ENCODE assay signal across 1 cellular context in genomic region chr13:46654956-46655726, GRCh38.
TF ChIP-seq lines count a peak whose summit lies in the region.

No MANE protein-coding gene starts in this region.

TF ChIP-seq in GM12878, 131 proteins besides CTCF, POLR2A, EP300 and RAD21 (continued from another document):
- TF ChIP-seq, protein P1, sequence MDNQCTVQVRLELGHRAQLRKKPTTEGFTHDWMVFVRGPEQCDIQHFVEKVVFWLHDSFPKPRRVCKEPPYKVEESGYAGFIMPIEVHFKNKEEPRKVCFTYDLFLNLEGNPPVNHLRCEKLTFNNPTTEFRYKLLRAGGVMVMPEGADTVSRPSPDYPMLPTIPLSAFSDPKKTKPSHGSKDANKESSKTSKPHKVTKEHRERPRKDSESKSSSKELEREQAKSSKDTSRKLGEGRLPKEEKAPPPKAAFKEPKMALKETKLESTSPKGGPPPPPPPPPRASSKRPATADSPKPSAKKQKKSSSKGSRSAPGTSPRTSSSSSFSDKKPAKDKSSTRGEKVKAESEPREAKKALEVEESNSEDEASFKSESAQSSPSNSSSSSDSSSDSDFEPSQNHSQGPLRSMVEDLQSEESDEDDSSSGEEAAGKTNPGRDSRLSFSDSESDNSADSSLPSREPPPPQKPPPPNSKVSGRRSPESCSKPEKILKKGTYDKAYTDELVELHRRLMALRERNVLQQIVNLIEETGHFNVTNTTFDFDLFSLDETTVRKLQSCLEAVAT (IDR thresholded peaks at IDR 0.05), result no peak
- TF ChIP-seq NR2F1 (conservative IDR thresholded peaks at IDR 0.05) (no peak), KAT2A (conservative IDR thresholded peaks at IDR 0.05; ENCODE audit: control insufficient read depth, low read depth, low read length) (no peak), NFYA (IDR thresholded peaks at IDR 0.05; ENCODE audit: borderline replicate concordance, low read depth, low read length) (no peak), YBX1 (IDR thresholded peaks at IDR 0.05) (no peak), BRCA1 (IDR thresholded peaks at IDR 0.05; ENCODE audit: low read depth, low read length) (no peak), HCFC1 (IDR thresholded peaks at IDR 0.05; ENCODE audit: low read length) (no peak), ZNF207 (IDR thresholded peaks at IDR 0.05; ENCODE audit: borderline replicate concordance) (no peak), CBX5 (IDR thresholded peaks at IDR 0.05; ENCODE audit: low read depth) (no peak)
